In the genomic region with DNA sequence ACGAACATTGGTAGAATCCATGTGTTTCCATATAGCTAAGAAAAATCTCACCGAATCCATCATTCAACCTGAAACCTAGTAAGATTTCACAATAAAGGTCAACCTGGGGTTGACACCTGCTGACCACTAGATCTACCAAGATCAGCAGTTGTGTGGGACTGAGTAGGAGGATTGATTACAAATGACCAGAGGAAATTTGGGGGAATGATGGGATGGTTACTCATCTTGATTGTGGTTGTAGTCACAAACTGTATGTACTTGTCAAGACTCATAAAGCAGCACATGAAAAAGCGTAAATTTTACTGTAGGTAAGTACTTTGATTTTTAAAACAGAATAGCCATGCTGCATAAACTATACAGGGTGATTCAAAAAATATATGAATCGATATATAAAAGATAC, we compare ENCODE assay signal across 25 cellular contexts. TPM values are rescaled to one million over a fixed set of nuclear protein-coding genes. Genes with fewer than 3 reads are reported as not detected.
"Had no signal": no experiment of that assay in that cellular context is flagged by ENCODE, and none has a peak within 500 bp of the region (broad histone marks: within the 10 kb centered on the region; RNA-seq: fewer than 3 reads in every experiment).

No MANE protein-coding gene starts in this region.

- H3K36me3 ChIP-seq: left ventricle myocardium inferior, lower lobe of right lung, prostate gland, spleen, tibial nerve, upper lobe of right lung, vagina had no signal

- DNase-seq: effector memory CD4-positive, alpha-beta T cell; esophagus squamous epithelium; foreskin melanocyte; head of caudate nucleus; kidney; left cardiac atrium; left ventricle myocardium inferior; lower lobe of right lung; mesenchymal stem cell; midbrain; retina; spleen; stimulated activated CD4-positive, alpha-beta T cell treated with anti-CD3 and anti-CD28 coated beads, Interleukin-15, amount 100 ng/mL, for 24 hours; stimulated activated CD4-positive, alpha-beta T cell treated with anti-CD3 and anti-CD28 coated beads, Interleukin-1b, Interleukin-23, amount 100 ng/mL, for 48 hours; stimulated activated CD4-positive, alpha-beta T cell treated with anti-CD3 and anti-CD28 coated beads, Interleukin-4, amount 100 ng/mL, for 24 hours; upper lobe of right lung had no signal

- H3K4me1 ChIP-seq: lower lobe of right lung, parathyroid adenoma, prostate gland, spleen, upper lobe of right lung had no signal

- FAIRE-seq: kidney had no signal

- H3K27me3 ChIP-seq: esophagus squamous epithelium, hepatocyte, tibial nerve, upper lobe of right lung, vagina had no signal

- H3K9me3 ChIP-seq: esophagus squamous epithelium, left ventricle myocardium inferior, lower lobe of right lung, prostate gland, spleen, tibial nerve, upper lobe of right lung, vagina had no signal

- H3K4me3 ChIP-seq: esophagus squamous epithelium, hepatocyte, left ventricle myocardium inferior, lower lobe of right lung, prostate gland, spleen, tibial nerve, upper lobe of right lung, vagina had no signal

RNA-seq across cellular contexts. Expression of a gene that starts 14.7 kb away (rescaled TPM):
- total RNA-seq: epithelial cell of proximal tubule; hepatocyte; left cardiac atrium; left ventricle myocardium inferior; lower lobe of right lung; natural killer cell treated with Interleukin-12 subunit alpha and Interleukin-12 subunit beta and Interleukin-15 and Interleukin-18, amount 100 ng/mL, for 72 hours; sciatic nerve; skeletal muscle tissue; upper lobe of right lung had no signal
